In the genomic region with DNA sequence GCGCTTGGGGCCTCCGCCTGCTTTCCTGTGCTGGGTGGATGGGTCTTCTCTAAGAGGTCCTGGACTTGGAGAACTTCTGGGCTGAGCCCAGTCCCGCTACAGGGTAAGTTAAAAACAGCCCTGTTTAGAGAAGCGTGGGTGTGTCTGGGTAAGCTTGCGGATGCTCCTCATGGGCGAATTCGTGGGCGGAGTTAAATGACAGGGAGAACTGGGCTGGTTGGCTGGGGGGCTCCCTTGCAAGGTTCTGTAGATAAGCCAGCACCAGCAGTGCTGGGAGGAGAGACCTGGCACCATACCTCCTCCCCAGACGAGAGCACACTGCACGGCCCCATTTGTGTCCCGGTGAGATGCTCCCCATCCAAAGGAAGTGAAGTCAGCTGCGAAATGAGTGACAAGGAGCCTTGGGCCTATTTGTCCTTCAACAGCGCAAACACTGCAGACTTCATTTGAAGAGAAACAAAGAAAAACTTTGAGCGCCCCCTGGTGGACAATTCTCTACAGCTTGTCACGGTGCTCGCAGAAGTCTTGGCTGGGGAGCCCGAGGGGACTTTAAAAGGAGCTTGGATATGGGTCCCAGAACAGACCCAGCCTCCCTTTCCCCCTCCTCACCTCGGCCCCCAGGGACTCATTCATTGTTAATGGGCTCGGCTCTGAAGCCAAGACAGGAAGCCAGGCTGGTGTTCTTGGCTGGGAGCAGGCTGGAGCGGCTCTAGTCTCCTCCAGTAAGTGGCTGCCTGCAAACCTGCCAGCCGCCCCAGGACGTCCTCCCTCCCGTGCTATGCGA, we compare ENCODE assay signal across 8 cellular contexts. TPM values are rescaled to one million over a fixed set of nuclear protein-coding genes. Genes with fewer than 3 reads are reported as not detected.
A peak's percentile ranks its signal among the peaks of the same experiment; 100 is the strongest.
DNase-seq lines count a peak whose midpoint lies in the region; ATAC-seq and TF ChIP-seq lines count a peak whose summit lies in the region.

No MANE protein-coding gene starts in this region.

- DNase-seq in A172 (ENCODE audit: low spot score): peak; percentile 82
- peak; percentile 77 for DNase-seq in RKO (ENCODE audit: low spot score)
- DNase-seq in activated T-helper 1 cell treated with Interleukin-2 at 50 U/mL for 16 hours (ENCODE audit: low read depth): peak; percentile 61
- peak; percentile 62 for DNase-seq in fibroblast of the conjunctiva (ENCODE audit: low read depth)
- DNase-seq in neural crest cell (ENCODE audit: low read depth, low spot score): peak; percentile 99
- DNase-seq in stimulated activated naive CD8-positive, alpha-beta T cell treated with anti-CD3 and anti-CD28 coated beads, Interleukin-15, amount 100 ng/mL, for 72 hours: peak; percentile 72 to 78

- TF ChIP-seq CTCF in LNCAP (IDR thresholded peaks at IDR 0.05) (peak; percentile 76), neural crest cell (conservative IDR thresholded peaks at IDR 0.05) (peak; percentile 96)

- peak overlapping the region; percentile 29 for H3K4me3 Mint-ChIP-seq in neural crest cell
- no peak overlapping the region for H3K4me3 Mint-ChIP-seq in stimulated activated naive CD8-positive, alpha-beta T cell treated with anti-CD3 and anti-CD28 coated beads, Interleukin-15, amount 100 ng/mL, for 72 hours

- H3K27me3 Mint-ChIP-seq in neural crest cell (ENCODE audit: low read depth): no peaks in the 10 kb centered on the region
- peaks cover 11% of the 10 kb centered on the region for H3K27me3 Mint-ChIP-seq in stimulated activated naive CD8-positive, alpha-beta T cell treated with anti-CD3 and anti-CD28 coated beads, Interleukin-15, amount 100 ng/mL, for 72 hours

- peak; percentile 64 for ATAC-seq in GM18868 (IDR thresholded peaks at IDR 0.05; ENCODE audit: unreplicated experiment)
- peak; percentile 83 for ATAC-seq in stimulated activated naive CD8-positive, alpha-beta T cell treated with anti-CD3 and anti-CD28 coated beads, Interleukin-15, amount 100 ng/mL, for 72 hours

- H3K9me3 Mint-ChIP-seq in neural crest cell: no peaks in the 10 kb centered on the region
- no peaks in the 10 kb centered on the region for H3K9me3 Mint-ChIP-seq in stimulated activated naive CD8-positive, alpha-beta T cell treated with anti-CD3 and anti-CD28 coated beads, Interleukin-15, amount 100 ng/mL, for 72 hours

- peaks cover 33% of the 10 kb centered on the region for H3K4me1 Mint-ChIP-seq in neural crest cell
- peaks cover 7% of the 10 kb centered on the region for H3K4me1 Mint-ChIP-seq in stimulated activated naive CD8-positive, alpha-beta T cell treated with anti-CD3 and anti-CD28 coated beads, Interleukin-15, amount 100 ng/mL, for 72 hours

- no peaks in the 10 kb centered on the region for H3K36me3 Mint-ChIP-seq in neural crest cell (ENCODE audit: low read depth)

- H3K27ac Mint-ChIP-seq in neural crest cell (ENCODE audit: unreplicated experiment): peak overlapping the region; percentile 93
- no peak overlapping the region for H3K27ac Mint-ChIP-seq in stimulated activated naive CD8-positive, alpha-beta T cell treated with anti-CD3 and anti-CD28 coated beads, Interleukin-15, amount 100 ng/mL, for 72 hours

RNA-seq across cellular contexts. Expression of gene TP53I11, which starts 39.5 kb away (rescaled TPM):
- total RNA-seq in A172 (2014; rRNA removed; shearing (Covaris generic)): 15.0 and 23.7 TPM in 2 replicates
- total RNA-seq in neural crest cell: 83.6 and 85.6 TPM in 2 replicates

Comparison
In these comparisons a context has a peak if more than half of its experiments do, and no peak if none do; other contexts are left out.
1. Peak in every context shown above with its lines: DNase-seq and ATAC-seq.